In the genomic region with DNA sequence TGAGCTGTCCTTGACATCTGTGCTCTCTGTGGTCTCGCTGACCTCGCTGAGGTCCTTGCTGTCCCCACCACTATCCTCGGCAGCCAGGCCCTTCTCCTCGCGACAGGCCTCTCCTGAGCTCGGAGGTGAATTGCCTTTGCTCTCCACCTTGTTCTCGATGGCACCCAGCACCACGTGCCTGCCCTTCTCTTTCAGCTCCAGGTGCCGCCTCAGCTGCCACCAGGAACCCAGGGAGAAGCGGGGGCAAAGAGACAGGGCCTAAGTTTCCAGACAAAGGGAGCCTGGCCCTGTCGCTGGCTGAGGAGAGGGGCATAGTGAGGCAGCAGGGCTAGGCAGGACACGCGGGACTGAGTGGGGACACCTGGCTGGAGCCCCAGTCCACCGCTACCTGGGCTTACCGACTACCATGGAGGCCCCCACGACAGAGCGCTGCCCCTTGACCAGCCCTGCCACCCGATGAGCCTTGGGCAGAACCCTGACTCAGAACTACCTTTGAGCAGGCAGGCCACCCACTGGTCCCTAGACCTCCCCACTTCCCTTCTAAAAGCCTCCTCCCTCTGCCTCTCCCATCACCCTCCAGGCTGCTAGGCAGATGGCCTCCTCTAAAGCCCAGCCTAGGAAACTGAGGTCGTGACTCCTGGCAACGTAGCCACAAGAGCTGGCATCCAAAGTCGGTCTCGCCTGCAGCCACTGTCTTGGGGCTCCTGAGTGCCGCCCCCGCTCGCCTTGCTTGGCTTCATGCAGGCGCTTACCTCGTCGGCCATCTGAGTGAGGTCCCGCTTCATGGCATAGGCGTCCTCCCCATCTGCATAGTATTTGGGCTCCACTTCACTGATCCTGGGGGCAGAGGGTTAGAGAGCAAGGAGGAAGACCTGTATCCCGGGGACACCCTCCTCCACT, we compare ENCODE assay signal across 1 cellular context.
TF ChIP-seq lines count a peak whose summit lies in the region.

No MANE protein-coding gene starts in this region.

TF ChIP-seq in endothelial cell of umbilical vein, 7 proteins besides CTCF, POLR2A, EP300 and RAD21:
- TF ChIP-seq EZH2 (IDR thresholded peaks at IDR 0.05; ENCODE audit: borderline replicate concordance, low read depth, low read length, severe bottlenecking) (no peak), POLR2AphosphoS5 (IDR thresholded peaks at IDR 0.05; ENCODE audit: insufficient read depth, low read depth, low read length) (no peak), MYC (IDR thresholded peaks at IDR 0.05; ENCODE audit: low read depth, low read length) (no peak), GATA2 (IDR thresholded peaks at IDR 0.05; ENCODE audit: insufficient read depth, insufficient read length, low read depth, low read length) (no peak)
